In genomic region chr18:6414118-6414722, GRCh38 we compare ENCODE assay signal across 8 cellular contexts. TPM values are rescaled to one million over a fixed set of nuclear protein-coding genes. Genes with fewer than 3 reads are reported as not detected.
A peak's percentile ranks its signal among the peaks of the same experiment; 100 is the strongest.
DNase-seq lines count a peak whose midpoint lies in the region; ATAC-seq and TF ChIP-seq lines count a peak whose summit lies in the region.

No MANE protein-coding gene starts in this region.

- H4K5ac ChIP-seq in H9 (ENCODE audit: insufficient read length, low read depth, low read length): no peak overlapping the region

- H3K4me1 ChIP-seq in H9 (ENCODE audit: insufficient read depth, low read length) (peaks cover 2% of the 10 kb centered on the region; the same call in 1 of the 2 replicates), body of pancreas (peaks cover 21% of the 10 kb centered on the region)

- H3K9me3 ChIP-seq in H9 (ENCODE audit: control insufficient read depth, low read depth, low read length) (no peaks in the 10 kb centered on the region), body of pancreas (no peaks in the 10 kb centered on the region)

- H3K79me2 ChIP-seq in H9 (ENCODE audit: insufficient read depth, low read length): no peaks in the 10 kb centered on the region

- H3K9ac ChIP-seq in H9 (ENCODE audit: extremely low read depth, insufficient read length, low read length): no peak overlapping the region

- peak overlapping the region; percentile 58 for H3K4me2 ChIP-seq in H9 (ENCODE audit: insufficient read depth, insufficient read length, low read length)

- no peak overlapping the region for H3T11ph ChIP-seq in H9 (ENCODE audit: low read length)

- WGBS in H9 (ENCODE audit: extremely low coverage, insufficient read length, low lambda C conversion rate): no CpG with 5 or more reads among the region's 68 CpGs
- WGBS in body of pancreas, 2 donors: 0% methylated on average over 68 of the region's 68 CpGs; no CpG with 5 or more reads in 1 of the 2 donors

- H4K20me1 ChIP-seq in H9 (ENCODE audit: control insufficient read depth, insufficient read depth, insufficient read length): no peaks in the 10 kb centered on the region

- H3K18ac ChIP-seq in H9 (ENCODE audit: insufficient read length, low read depth, low read length): no peak overlapping the region

- intact Hi-C loops in body of pancreas (cut with DNase I): no loop called here

- H3K4me3 ChIP-seq in body of pancreas (peak overlapping the region; percentile 73 to 87), skin epidermis (peak overlapping the region; percentile 60 to 86 (median 69))

- no peak overlapping the region for H3K23ac ChIP-seq in H9 (ENCODE audit: insufficient read length, low read depth, low read length)

- H3K14ac ChIP-seq in H9 (ENCODE audit: insufficient read depth, low read length): peak overlapping the region; percentile 2; the same call in 1 of the 2 replicates

- H3K9me3 Mint-ChIP-seq in H9: peaks cover 0 to 2% of the 10 kb centered on the region in 2 experiments; a peak in 1 of 5 replicates

- peaks cover 8% of the 10 kb centered on the region for H3K23me2 ChIP-seq in H9 (ENCODE audit: insufficient read length, low read depth, low read length, poor library complexity, severe bottlenecking)

- H2BK12ac ChIP-seq in H9 (ENCODE audit: insufficient read length, low read depth, low read length): no peak overlapping the region

- H3K27me3 Mint-ChIP-seq in H9 (ENCODE audit: low read depth): peaks cover 41% of the 10 kb centered on the region

- no peak overlapping the region for H4K8ac ChIP-seq in H9 (replicated peaks; ENCODE audit: insufficient read length, low read depth, low read length)

- H3K27ac Mint-ChIP-seq in H9: no peak overlapping the region

- no peaks in the 10 kb centered on the region; a peak in 1 of 7 replicates for H3K36me3 Mint-ChIP-seq in H9 (ENCODE audit: insufficient read depth in 1 of 3, low read depth in 3 of 3)

- no peaks in the 10 kb centered on the region for H3K79me1 ChIP-seq in H9 (ENCODE audit: insufficient read depth, low read depth, low read length, poor library complexity, severe bottlenecking)

- peaks cover 7 to 9% of the 10 kb centered on the region in 2 experiments for H3K4me1 Mint-ChIP-seq in H9

- H3K56ac ChIP-seq in H9 (ENCODE audit: insufficient read length, low read depth, low read length): no peak overlapping the region

- no peak overlapping the region for H2AK5ac ChIP-seq in H9 (ENCODE audit: insufficient read length, low read length)

- no peak overlapping the region for H2AFZ ChIP-seq in H9 (ENCODE audit: low read length)

- ATAC-seq in GM18502 (IDR thresholded peaks at IDR 0.05; ENCODE audit: poor library complexity, unreplicated experiment) (peak; percentile 86), body of pancreas (peak; percentile 88)

- H3K27ac ChIP-seq in H9 (ENCODE audit: insufficient read length, low read depth, low read length) (no peak overlapping the region), body of pancreas (peak overlapping the region; percentile 57 to 99 (median 94)), skin epidermis (peak overlapping the region in 20 of 21 experiments; percentile 75 to 97 (median 86))

- no peak overlapping the region for H2BK5ac ChIP-seq in H9 (ENCODE audit: insufficient read length, low read length)

- DNase-seq in H9 (peak; percentile 42), NCI-H69 (lab: John Stamatoyannopoulos, UW) (peak; percentile 87), body of pancreas (peak; percentile 75 to 84 (median 80)), islet precursor cell (peak; percentile 62), epidermal melanocyte (ENCODE audit: insufficient read length, low spot score) (no peak), NCI-H1436 treated with DMSO at 0.1 percent for 48 hours (lab: John Stamatoyannopoulos, UW) (no peak)

- H3K36me3 ChIP-seq in body of pancreas (replicated peaks in 1 of 2; ENCODE audit: insufficient read depth in 1 of 2, low read depth in 2 of 2): no peaks in the 10 kb centered on the region

- peaks cover 3% of the 10 kb centered on the region; the same call in 1 of the 2 replicates for H3K27me3 ChIP-seq in H9 (ENCODE audit: insufficient read depth, low read length)
- no peaks in the 10 kb centered on the region for H3K27me3 ChIP-seq in body of pancreas

- no peak overlapping the region for H4K91ac ChIP-seq in H9 (ENCODE audit: insufficient read length, low read depth, low read length)

- H2BK15ac ChIP-seq in H9 (ENCODE audit: low read depth, low read length): no peak overlapping the region

- TF ChIP-seq POLR2A in body of pancreas (IDR thresholded peaks at IDR 0.05): peak; percentile 30 to 57 (median 53)

- H2BK120ac ChIP-seq in H9 (ENCODE audit: low read depth, low read length, poor library complexity, severe bottlenecking): no peak overlapping the region

- no peak overlapping the region for H3K4ac ChIP-seq in H9 (ENCODE audit: low read depth, low read length)

- TF ChIP-seq CTCF in H9 (conservative IDR thresholded peaks at IDR 0.05) (peak; percentile 27; the same call in 1 of the 3 replicates), body of pancreas (IDR thresholded peaks at IDR 0.05) (peak in 3 of 7 experiments; percentile 7 to 33 (median 32))

- no peak overlapping the region for H2BK20ac ChIP-seq in H9 (ENCODE audit: low read depth, low read length, poor library complexity, severe bottlenecking)

- H3K4me3 Mint-ChIP-seq in H9: peak overlapping the region; percentile 70 to 81

RNA-seq across cellular contexts. Expression of gene L3MBTL4, which starts 0.5 kb away (rescaled TPM):
- total RNA-seq in H9 (2021) (1.9 and 2.0 TPM in 2 replicates), body of pancreas (10 to 100 TPM; 10.9 to 11.2 TPM)

Comparison
In these comparisons a context has a peak if more than half of its experiments do, and no peak if none do; other contexts are left out.
1. DNase-seq: peak in H9 (single experiment), NCI-H69 (single experiment), body of pancreas (4 of 4) and islet precursor cell (single experiment); none in epidermal melanocyte (single experiment) and NCI-H1436 treated with DMSO at 0.1 percent for 48 hours (single experiment).